ENCODE assay signal across 8 cellular contexts in the genomic region with DNA sequence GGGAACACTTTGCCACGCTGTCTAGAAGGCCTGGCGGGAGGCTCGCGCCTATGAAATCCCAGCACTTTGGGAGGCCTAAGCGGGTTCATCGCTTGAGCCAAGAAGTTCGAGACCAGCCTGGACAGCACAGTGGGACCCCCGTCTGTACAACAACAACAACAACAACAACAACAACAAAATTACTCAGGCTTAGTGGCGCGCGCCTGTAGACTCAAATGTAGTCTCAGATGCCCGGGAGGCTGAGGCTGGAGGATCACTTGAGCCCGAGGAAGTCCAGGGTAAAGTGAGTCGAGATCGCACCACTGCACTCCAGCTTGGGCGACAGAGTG. TPM values are rescaled to one million over a fixed set of nuclear protein-coding genes. Genes with fewer than 3 reads are reported as not detected.
DNase-seq lines count a peak whose midpoint lies in the region; ATAC-seq and TF ChIP-seq lines count a peak whose summit lies in the region.

No MANE protein-coding gene starts in this region.

- no peaks in the 10 kb centered on the region for H3K4me1 ChIP-seq in mammary epithelial cell (ENCODE audit: insufficient read depth, low read length)
- peaks cover 7 to 14% of the 10 kb centered on the region in 2 donors for H3K4me1 ChIP-seq in naive thymus-derived CD4-positive, alpha-beta T cell (ENCODE audit: control insufficient read depth in 2 of 2, insufficient read depth in 2 of 2, low read length in 2 of 2)

- intact Hi-C loops in mammary epithelial cell (cut with micrococcal nuclease), result no loop called here
- intact Hi-C loops in naive thymus-derived CD4-positive, alpha-beta T cell (cut with micrococcal nuclease), result loop anchor here (1.0 to 5.0 kb wide), 10 partner anchors 11 to 207 kb away; a partner anchor contains a TSS

- H2AFZ ChIP-seq in mammary epithelial cell (ENCODE audit: low read depth, low read length), result peak overlapping the region; percentile 97

- 11% methylated on average over 7 of the region's 16 CpGs for WGBS in mammary epithelial cell (ENCODE audit: low coverage, missing lambda C conversion rate)

- peak overlapping the region; percentile 76 to 94 (median 82) for H3K27ac Mint-ChIP-seq in naive thymus-derived CD4-positive, alpha-beta T cell

- POLR2A ChIA-PET in AG04449 (lab: Yijun Ruan, JAX), result interaction anchor here (1.3 kb wide), 1 partner anchor 75 kb away, joined by 3 read pairs; a partner anchor contains a TSS
- POLR2A ChIA-PET in naive thymus-derived CD4-positive, alpha-beta T cell (lab: Charles Lee), result interaction anchor here (0.5 to 2.5 kb wide), 17 partner anchors 8 to 330 kb away, joined by 3 to 28 read pairs (median 4); a partner anchor contains a TSS

- peak; percentile 11 for ATAC-seq in HG02623 (IDR thresholded peaks at IDR 0.05; ENCODE audit: unreplicated experiment)
- no peak for ATAC-seq in naive thymus-derived CD4-positive, alpha-beta T cell

- H3K79me2 ChIP-seq in mammary epithelial cell (ENCODE audit: insufficient read depth, low read length), result no peaks in the 10 kb centered on the region

- peak overlapping the region; percentile 75 to 94 (median 87) for H3K4me3 Mint-ChIP-seq in naive thymus-derived CD4-positive, alpha-beta T cell

- no peak overlapping the region for H3K9ac ChIP-seq in mammary epithelial cell (ENCODE audit: insufficient read depth, low read length)

- peak overlapping the region; percentile 91 for H3K4me2 ChIP-seq in mammary epithelial cell (ENCODE audit: insufficient read depth, low read depth, low read length)

- DNase-seq in AG04449 (ENCODE audit: low read depth, low spot score) (no peak), mammary epithelial cell (no peak), NCI-H146 treated with DMSO at 0.1 percent for 48 hours (lab: John Stamatoyannopoulos, UW; ENCODE audit: unreplicated experiment) (no peak), H4 (ENCODE audit: low spot score) (no peak), anterior cingulate cortex (lab: John Stamatoyannopoulos, UW) (no peak)
- no peak for DNase-seq in naive thymus-derived CD4-positive, alpha-beta T cell
- no peak for DNase-seq in stimulated activated CD4-positive, alpha-beta T cell treated with anti-CD3 and anti-CD28 coated beads, Interleukin-15, amount 100 ng/mL, for 24 hours

- CTCF ChIA-PET in AG04449 (lab: Yijun Ruan, JAX) (interaction anchor here (1.4 kb wide), 1 partner anchor 26 kb away, joined by 3 read pairs; no protein-coding TSS in a partner anchor), mammary epithelial cell (lab: Charles Lee; ENCODE audit: low non-redundant PET) (no interaction called here)
- CTCF ChIA-PET in naive thymus-derived CD4-positive, alpha-beta T cell (lab: Charles Lee), result interaction anchor here (0.7 to 1.3 kb wide), 2 partner anchors 58 to 84 kb away, joined by 3 to 4 read pairs; no protein-coding TSS in a partner anchor

- no peaks in the 10 kb centered on the region for H3K9me3 Mint-ChIP-seq in naive thymus-derived CD4-positive, alpha-beta T cell

- H3K4me3 ChIP-seq in AG04449 (ENCODE audit: low read depth, low read length) (peak overlapping the region; percentile 51), mammary epithelial cell (replicated peaks in 1 of 3; ENCODE audit: insufficient read depth in 1 of 3, low read depth in 2 of 3, low read length in 3 of 3) (peak overlapping the region in 2 of 3 experiments; percentile 60 to 67)
- peak overlapping the region; percentile 57 for H3K4me3 ChIP-seq in naive thymus-derived CD4-positive, alpha-beta T cell (ENCODE audit: low read length)

- no peaks in the 10 kb centered on the region for H4K20me1 ChIP-seq in mammary epithelial cell (ENCODE audit: insufficient read depth, low read length)

- peaks cover 0 to 52% (median 17%) of the 10 kb centered on the region in 5 donors for H3K36me3 Mint-ChIP-seq in naive thymus-derived CD4-positive, alpha-beta T cell

- no TSS peak for BruUV-seq in mammary epithelial cell (replicated peaks; lab: Mats Ljungman, UMichigan)

- dilution Hi-C loops in mammary epithelial cell (cut with HindIII; ENCODE audit: low sequenced_read_pairs), result no loop called here

- no peaks in the 10 kb centered on the region for H3K9me3 ChIP-seq in mammary epithelial cell (replicated peaks; ENCODE audit: insufficient read depth, low read length)
- H3K9me3 ChIP-seq in naive thymus-derived CD4-positive, alpha-beta T cell (ENCODE audit: control insufficient read depth in 2 of 3, low read length in 3 of 3), result no peaks in the 10 kb centered on the region

- no peak overlapping the region for H3K27ac ChIP-seq in mammary epithelial cell (ENCODE audit: insufficient read depth, low read depth, low read length)
- peak overlapping the region; percentile 69 for H3K27ac ChIP-seq in naive thymus-derived CD4-positive, alpha-beta T cell (ENCODE audit: low read depth, low read length)

- no peaks in the 10 kb centered on the region for H3K27me3 Mint-ChIP-seq in naive thymus-derived CD4-positive, alpha-beta T cell

- peaks cover 3% of the 10 kb centered on the region for H3K27me3 ChIP-seq in mammary epithelial cell (ENCODE audit: insufficient read depth, low read length)
- no peaks in the 10 kb centered on the region for H3K27me3 ChIP-seq in naive thymus-derived CD4-positive, alpha-beta T cell (ENCODE audit: control insufficient read depth in 2 of 2, insufficient read depth in 2 of 2, low read length in 2 of 2)

- H3K36me3 ChIP-seq in mammary epithelial cell (ENCODE audit: insufficient read depth, low read length), result no peaks in the 10 kb centered on the region
- H3K36me3 ChIP-seq in naive thymus-derived CD4-positive, alpha-beta T cell (ENCODE audit: control insufficient read depth in 2 of 3, insufficient read depth in 3 of 3, low read length in 3 of 3), result no peaks in the 10 kb centered on the region

- peaks cover 0 to 33% (median 26%) of the 10 kb centered on the region in 7 donors for H3K4me1 Mint-ChIP-seq in naive thymus-derived CD4-positive, alpha-beta T cell

- in situ Hi-C loops in mammary epithelial cell (cut with MboI; ENCODE audit: low sequenced_read_pairs in 2 of 2), result no loop called here

- no peak for TF ChIP-seq CTCF in AG04449 (IDR thresholded peaks at IDR 0.05; ENCODE audit: insufficient read depth, low read length, missing control alignments)
- no peak for TF ChIP-seq CTCF in mammary epithelial cell (conservative IDR thresholded peaks at IDR 0.05 in 1 of 2, IDR thresholded peaks at IDR 0.05 in 1 of 2; ENCODE audit: extremely low read depth in 1 of 2, insufficient read depth in 1 of 2, low read depth in 1 of 2, low read length in 2 of 2)

RNA-seq across cellular contexts. Expression of a gene that starts 0.3 kb away (rescaled TPM):
- total RNA-seq in mammary epithelial cell, result 10 to 100 TPM in 1 of 2 donors, 1 to 10 TPM in 1; 8.6 to 10.3 TPM
- 7.3 TPM for polyA plus RNA-seq in mammary epithelial cell
- polyA minus RNA-seq in mammary epithelial cell, result 27.1 TPM
- total RNA-seq in naive thymus-derived CD4-positive, alpha-beta T cell, result 10 to 100 TPM; 10.5 to 64.7 (median 21.0) TPM
- 1 to 10 TPM; 3.6 to 5.4 TPM for polyA plus RNA-seq in naive thymus-derived CD4-positive, alpha-beta T cell
- 0.25 and 0.85 TPM in 2 replicates for total RNA-seq in H4 (2014; rRNA removed; shearing (Covaris generic))

RNA-seq across cellular contexts. Expression of a gene that starts 16.6 kb away (rescaled TPM):
- total RNA-seq in mammary epithelial cell, result 10 to 100 TPM; 10.8 to 22.2 TPM
- 6.2 TPM for polyA plus RNA-seq in mammary epithelial cell
- polyA minus RNA-seq in mammary epithelial cell, result not detected
- 10 to 100 TPM in 2 of 5 experiments, 1 to 10 TPM in 3; 4.2 to 14.9 (median 6.5) TPM for total RNA-seq in naive thymus-derived CD4-positive, alpha-beta T cell
- polyA plus RNA-seq in naive thymus-derived CD4-positive, alpha-beta T cell, result 1 to 10 TPM; 2.2 to 2.8 TPM
- total RNA-seq in H4 (2014; rRNA removed; shearing (Covaris generic)), result 17.4 and 19.8 TPM in 2 replicates
